In genomic region chr2:178114462-178114861, GRCh38 we compare ENCODE assay signal across 10 cellular contexts. TPM values are rescaled to one million over a fixed set of nuclear protein-coding genes. Genes with fewer than 3 reads are reported as not detected.
DNase-seq lines count a peak whose midpoint lies in the region; ATAC-seq and TF ChIP-seq lines count a peak whose summit lies in the region.
"Had no signal": no experiment of that assay in that cellular context is flagged by ENCODE, and none has a peak within 500 bp of the region (broad histone marks: within the 10 kb centered on the region; RNA-seq: fewer than 3 reads in every experiment).

No MANE protein-coding gene starts in this region.

- peak overlapping the region; percentile 43 for H3K4me3 Mint-ChIP-seq in activated naive CD4-positive, alpha-beta T cell treated with anti-CD3 and anti-CD28 coated beads, Interleukin-2, amount 10 ng/mL, durations not matched to agents 7 days and 5 days
- H3K4me3 Mint-ChIP-seq in progenitor cell of endocrine pancreas (ENCODE audit: low read depth), result peak overlapping the region; percentile 31

- peak; percentile 32 for ATAC-seq in HG02759 (IDR thresholded peaks at IDR 0.05; ENCODE audit: unreplicated experiment)

- H3K9me3 ChIP-seq in Karpas-422 (ENCODE audit: low read length), result no peaks in the 10 kb centered on the region
- H3K9me3 ChIP-seq: prostate gland had no signal

- no peaks in the 10 kb centered on the region for H3K9me3 Mint-ChIP-seq in activated naive CD4-positive, alpha-beta T cell treated with anti-CD3 and anti-CD28 coated beads, Interleukin-2, amount 10 ng/mL, durations not matched to agents 7 days and 5 days
- no peaks in the 10 kb centered on the region for H3K9me3 Mint-ChIP-seq in progenitor cell of endocrine pancreas (ENCODE audit: low read depth)

- no peak overlapping the region for H3K9ac ChIP-seq in Karpas-422 (ENCODE audit: low read length)

- no peak for TF ChIP-seq CTCF in progenitor cell of endocrine pancreas (IDR thresholded peaks at IDR 0.05; ENCODE audit: unreplicated experiment)

- no peak for DNase-seq in activated naive CD4-positive, alpha-beta T cell treated with anti-CD3 and anti-CD28 coated beads, Interleukin-2, amount 10 ng/mL, durations not matched to agents 7 days and 5 days
- no peak for DNase-seq in activated naive CD4-positive, alpha-beta T cell treated with anti-CD3 and anti-CD28 coated beads, Interleukin-2, amount 50 U/mL, for 16 hours
- DNase-seq in Karpas-422 (no peak), progenitor cell of endocrine pancreas (ENCODE audit: low spot score, unreplicated experiment) (no peak), ecto neural progenitor cell (ENCODE audit: low spot score) (no peak), NCI-H2171 treated with DMSO at 0.1 percent for 48 hours (lab: John Stamatoyannopoulos, UW) (no peak), SW480 (ENCODE audit: low spot score) (no peak)
- DNase-seq: Kasumi-1 had no signal

- H3K27ac ChIP-seq in Karpas-422 (ENCODE audit: low read length), result no peak overlapping the region
- H3K27ac ChIP-seq: prostate gland had no signal

- no peak overlapping the region for H2AFZ ChIP-seq in Karpas-422 (ENCODE audit: low read length)

- no peak overlapping the region for H3K4me3 ChIP-seq in Karpas-422 (ENCODE audit: low read length)
- H3K4me3 ChIP-seq: prostate gland had no signal

- H3K9me2 ChIP-seq in Karpas-422 (replicated peaks; ENCODE audit: insufficient read depth, low read length), result no peaks in the 10 kb centered on the region

- H3K4me2 ChIP-seq in Karpas-422 (ENCODE audit: low read depth, low read length, poor library complexity, severe bottlenecking), result peak overlapping the region; percentile 91

- CTCF ChIA-PET in activated naive CD4-positive, alpha-beta T cell treated with anti-CD3 and anti-CD28 coated beads, Interleukin-2, amount 10 ng/mL, durations not matched to agents 7 days and 5 days (lab: Charles Lee), result interaction anchor here (1.3 kb wide), 2 partner anchors 9 to 300 kb away, joined by 4 to 5 read pairs; no protein-coding TSS in a partner anchor

- H3K4me1 ChIP-seq in Karpas-422 (ENCODE audit: low read length), result peaks cover 13% of the 10 kb centered on the region
- H3K4me1 ChIP-seq: prostate gland had no signal

- peaks cover 13% of the 10 kb centered on the region for H3K36me3 Mint-ChIP-seq in activated naive CD4-positive, alpha-beta T cell treated with anti-CD3 and anti-CD28 coated beads, Interleukin-2, amount 10 ng/mL, durations not matched to agents 7 days and 5 days
- no peaks in the 10 kb centered on the region for H3K36me3 Mint-ChIP-seq in progenitor cell of endocrine pancreas (ENCODE audit: insufficient read depth)

- H3K27me3 ChIP-seq in Karpas-422 (ENCODE audit: low read length), result no peaks in the 10 kb centered on the region

- H3K27me3 Mint-ChIP-seq in activated naive CD4-positive, alpha-beta T cell treated with anti-CD3 and anti-CD28 coated beads, Interleukin-2, amount 10 ng/mL, durations not matched to agents 7 days and 5 days, result no peaks in the 10 kb centered on the region
- no peaks in the 10 kb centered on the region for H3K27me3 Mint-ChIP-seq in progenitor cell of endocrine pancreas

- H3K4me1 Mint-ChIP-seq in activated naive CD4-positive, alpha-beta T cell treated with anti-CD3 and anti-CD28 coated beads, Interleukin-2, amount 10 ng/mL, durations not matched to agents 7 days and 5 days, result peaks cover 34% of the 10 kb centered on the region
- H3K4me1 Mint-ChIP-seq in progenitor cell of endocrine pancreas (ENCODE audit: low read depth), result peaks cover 6% of the 10 kb centered on the region

- H4K20me1 ChIP-seq in Karpas-422 (ENCODE audit: insufficient read depth, low read depth, low read length), result no peaks in the 10 kb centered on the region

- peaks cover 10% of the 10 kb centered on the region; the same call in 1 of the 2 replicates for H3K36me3 ChIP-seq in Karpas-422 (ENCODE audit: insufficient read depth, low read length)
- H3K36me3 ChIP-seq: prostate gland had no signal

- peaks cover 33% of the 10 kb centered on the region for H3K79me2 ChIP-seq in Karpas-422 (ENCODE audit: low read length)

- H3K27ac Mint-ChIP-seq in activated naive CD4-positive, alpha-beta T cell treated with anti-CD3 and anti-CD28 coated beads, Interleukin-2, amount 10 ng/mL, durations not matched to agents 7 days and 5 days, result peak overlapping the region; percentile 68
- no peak overlapping the region for H3K27ac Mint-ChIP-seq in progenitor cell of endocrine pancreas

RNA-seq across cellular contexts. Expression of gene RBM45, which starts 2.2 kb away (rescaled TPM):
- 14.9 and 32.8 TPM in 2 replicates for total RNA-seq in Karpas-422 (2014; rRNA removed; shearing (Covaris generic); ENCODE audit: low replicate concordance)
- 18.8 and 19.7 TPM in 2 replicates for total RNA-seq in progenitor cell of endocrine pancreas

RNA-seq across cellular contexts. Expression of gene PDE11A, which starts 41.9 kb away (rescaled TPM):
- 0.52 TPM in 1 of 2 replicates, not detected in the other for total RNA-seq in Karpas-422 (2014; rRNA removed; shearing (Covaris generic); ENCODE audit: low replicate concordance)
- 54.8 and 60.5 TPM in 2 replicates for total RNA-seq in progenitor cell of endocrine pancreas

Comparison
In these comparisons a context has a peak if more than half of its experiments do, and no peak if none do; other contexts are left out.
1. RNA of gene PDE11A, which starts 41.9 kb away (total RNA-seq): 54.8 to 60.5 TPM in progenitor cell of endocrine pancreas; 0.52 TPM in Karpas-422; every median in the first group is over 10 times any median in the second.